Comparison of ENCODE assay signal across 10 cellular contexts in the genomic region with DNA sequence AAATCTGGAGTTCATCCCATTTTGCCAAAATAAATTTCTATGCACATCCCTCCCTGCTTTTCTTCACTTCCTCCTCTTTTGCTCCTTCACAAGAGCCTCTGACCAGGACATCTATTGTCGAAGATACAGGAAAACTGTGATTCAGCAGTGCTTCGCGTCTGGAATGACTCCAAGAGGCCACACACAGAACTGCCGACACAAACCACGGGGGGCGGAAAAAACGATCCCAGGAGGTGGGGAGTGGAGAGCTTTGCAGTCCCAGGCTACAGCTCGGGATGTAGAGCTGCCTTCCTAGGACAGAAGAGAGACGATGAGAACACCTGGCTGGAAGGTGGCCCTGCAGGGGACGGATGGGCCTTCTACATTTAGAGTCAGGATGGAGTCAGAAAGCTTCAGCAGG.
DNase-seq lines count a peak whose midpoint lies in the region; ATAC-seq and TF ChIP-seq lines count a peak whose summit lies in the region.
"Had no signal": no experiment of that assay in that cellular context is flagged by ENCODE, and none has a peak within 500 bp of the region (broad histone marks: within the 10 kb centered on the region; RNA-seq: fewer than 3 reads in every experiment).

No MANE protein-coding gene starts in this region.

- TF ChIP-seq CTCF in AG04450 (IDR thresholded peaks at IDR 0.05; ENCODE audit: low read depth, low read length) = peak; percentile 47

- intact Hi-C loops in activated T-helper 2 cell treated with anti-CD3 and anti-CD28 coated beads, Interferon-gamma antibody, Interleukin-2, Interleukin-4, amounts not matched to agents 10 μg/mL and 5 μg/mL and 100 μg/mL, durations not matched to agents 14 hours and 24 hours and 36 hours (cut with micrococcal nuclease) = loop anchor here (1.0 kb wide), 1 partner anchor 25 kb away; no protein-coding TSS in a partner anchor

- no peak for TF ChIP-seq POLR2A in GM18505 (IDR thresholded peaks at IDR 0.05; ENCODE audit: borderline replicate concordance, extremely low read depth, insufficient read depth, insufficient read length)

- H3K4me3 Mint-ChIP-seq in activated T-helper 2 cell treated with anti-CD3 and anti-CD28 coated beads, Interferon-gamma antibody, Interleukin-2, Interleukin-4, amounts not matched to agents 10 μg/mL and 5 μg/mL and 100 μg/mL, durations not matched to agents 14 hours and 24 hours and 36 hours (ENCODE audit: low read depth) = peak overlapping the region; percentile 54
- peak overlapping the region; percentile 41 to 94 (median 70) for H3K4me3 Mint-ChIP-seq in immature natural killer cell

- peak overlapping the region; percentile 71 for H3K27ac Mint-ChIP-seq in activated T-helper 2 cell treated with anti-CD3 and anti-CD28 coated beads, Interferon-gamma antibody, Interleukin-2, Interleukin-4, amounts not matched to agents 10 μg/mL and 5 μg/mL and 100 μg/mL, durations not matched to agents 14 hours and 24 hours and 36 hours
- peak overlapping the region; percentile 98 to 100 (median 99) for H3K27ac Mint-ChIP-seq in immature natural killer cell

- CTCF ChIA-PET in AG04450 (lab: Charles Lee) = interaction anchor here (0.5 kb wide), 1 partner anchor 15 kb away, joined by 5 read pairs; no protein-coding TSS in a partner anchor

- no peaks in the 10 kb centered on the region for H3K27me3 ChIP-seq in AG04450 (ENCODE audit: control insufficient read depth, insufficient read depth, low read length)

- no peaks in the 10 kb centered on the region for H3K9me3 Mint-ChIP-seq in activated T-helper 2 cell treated with anti-CD3 and anti-CD28 coated beads, Interferon-gamma antibody, Interleukin-2, Interleukin-4, amounts not matched to agents 10 μg/mL and 5 μg/mL and 100 μg/mL, durations not matched to agents 14 hours and 24 hours and 36 hours
- no peaks in the 10 kb centered on the region for H3K9me3 Mint-ChIP-seq in immature natural killer cell

- no peak overlapping the region for H3K4me3 ChIP-seq in AG04450 (ENCODE audit: low read depth, low read length)

- peaks cover 26% of the 10 kb centered on the region for H3K36me3 Mint-ChIP-seq in activated T-helper 2 cell treated with anti-CD3 and anti-CD28 coated beads, Interferon-gamma antibody, Interleukin-2, Interleukin-4, amounts not matched to agents 10 μg/mL and 5 μg/mL and 100 μg/mL, durations not matched to agents 14 hours and 24 hours and 36 hours (ENCODE audit: low read depth)
- peaks cover 0 to 3% (median 0%) of the 10 kb centered on the region in 3 donors for H3K36me3 Mint-ChIP-seq in immature natural killer cell

- no peaks in the 10 kb centered on the region for H3K9me3 ChIP-seq in AG04450 (ENCODE audit: control insufficient read depth, insufficient read depth, low read length)

- peaks cover 84% of the 10 kb centered on the region for H3K4me1 Mint-ChIP-seq in activated T-helper 2 cell treated with anti-CD3 and anti-CD28 coated beads, Interferon-gamma antibody, Interleukin-2, Interleukin-4, amounts not matched to agents 10 μg/mL and 5 μg/mL and 100 μg/mL, durations not matched to agents 14 hours and 24 hours and 36 hours (ENCODE audit: low read depth)
- peaks cover 98 to 100% of the 10 kb centered on the region in 2 donors for H3K4me1 Mint-ChIP-seq in immature natural killer cell

- no peaks in the 10 kb centered on the region for H3K27me3 Mint-ChIP-seq in activated T-helper 2 cell treated with anti-CD3 and anti-CD28 coated beads, Interferon-gamma antibody, Interleukin-2, Interleukin-4, amounts not matched to agents 10 μg/mL and 5 μg/mL and 100 μg/mL, durations not matched to agents 14 hours and 24 hours and 36 hours (ENCODE audit: low read depth)
- peaks cover 14 to 35% (median 18%) of the 10 kb centered on the region in 3 donors for H3K27me3 Mint-ChIP-seq in immature natural killer cell (ENCODE audit: low read depth in 3 of 3)

- POLR2A ChIA-PET in AG04450 (lab: Yijun Ruan, JAX) = no interaction called here

- no peak for DNase-seq in AG04450 (ENCODE audit: low read depth, low spot score)
- peak; percentile 45 for DNase-seq in GM03348 (ENCODE audit: low spot score)
- no peak for DNase-seq in activated T-helper 2 cell treated with anti-CD3 and anti-CD28 coated beads, Interferon-gamma antibody, Interleukin-2, Interleukin-4, amounts not matched to agents 10 μg/mL and 5 μg/mL and 100 μg/mL, durations not matched to agents 14 hours and 24 hours and 36 hours (ENCODE audit: low spot score)
- no peak for DNase-seq in immature natural killer cell
- DNase-seq in NCI-H2107 treated with DMSO at 0.1 percent for 48 hours (lab: John Stamatoyannopoulos, UW; ENCODE audit: unreplicated experiment) = no peak
- DNase-seq in Ammon's horn (ENCODE audit: low spot score) = no peak
- DNase-seq in cortex of kidney (lab: John Stamatoyannopoulos, UW) = no peak
- DNase-seq: activated CD8-positive, alpha-beta memory T cell treated with anti-CD3 and anti-CD28 coated beads, Interleukin-2, amount 50 U/mL, for 48 hours; OCI-M1 had no signal

- no peak for ATAC-seq in GM18505 (IDR thresholded peaks at IDR 0.05; ENCODE audit: unreplicated experiment)

- H3K27ac ChIP-seq in AG04450 (ENCODE audit: low read depth, low read length) = no peak overlapping the region
